Comparison of ENCODE assay signal across 1 cellular context in genomic region chr12:124496584-124496983, GRCh38.
TF ChIP-seq lines count a peak whose summit lies in the region.

No MANE protein-coding gene starts in this region.

TF ChIP-seq in SK-N-SH treated with all-trans-retinoic acid at 6 μM for 48 hours, 23 proteins besides CTCF, POLR2A, EP300 and RAD21 (continued from another document):
- no peak for TF ChIP-seq POU6F1 (CRISPR knock-in tag; IDR thresholded peaks at IDR 0.05; ENCODE audit: borderline replicate concordance, low read depth)
- TF ChIP-seq CSDC2 (CRISPR knock-in tag; IDR thresholded peaks at IDR 0.05) = no peak
- TF ChIP-seq ZFP30 (CRISPR knock-in tag; IDR thresholded peaks at IDR 0.05) = no peak
- no peak for TF ChIP-seq CREB5 (CRISPR knock-in tag; IDR thresholded peaks at IDR 0.05; ENCODE audit: low read depth)
- TF ChIP-seq ZNF70 (CRISPR knock-in tag; IDR thresholded peaks at IDR 0.05) = no peak
- no peak for TF ChIP-seq OSR1 (CRISPR knock-in tag; IDR thresholded peaks at IDR 0.05)
- TF ChIP-seq TSHZ2 (CRISPR knock-in tag; IDR thresholded peaks at IDR 0.05) = no peak
- TF ChIP-seq GLIS3 (CRISPR knock-in tag; IDR thresholded peaks at IDR 0.05) = no peak
- TF ChIP-seq ZNF8 (CRISPR knock-in tag; IDR thresholded peaks at IDR 0.05) = no peak
TF ChIP-seq in SK-N-SH treated with all-trans-retinoic acid at 6 μM for 48 hours: peak in this region for 0.
